ENCODE assay signal across 19 cellular contexts in genomic region chr3:73605388-73605787, GRCh38. TPM values are rescaled to one million over a fixed set of nuclear protein-coding genes. Genes with fewer than 3 reads are reported as not detected.
DNase-seq lines count a peak whose midpoint lies in the region; ATAC-seq and TF ChIP-seq lines count a peak whose summit lies in the region.
"Had no signal": no experiment of that assay in that cellular context is flagged by ENCODE, and none has a peak within 500 bp of the region (broad histone marks: within the 10 kb centered on the region; RNA-seq: fewer than 3 reads in every experiment).

No MANE protein-coding gene starts in this region.

- H3K27ac ChIP-seq in gastrocnemius medialis = peak overlapping the region; percentile 79 to 94 (median 86)
- H3K27ac ChIP-seq: PC-9, testis, VCaP had no signal

- no peaks in the 10 kb centered on the region for H3K27me3 ChIP-seq in adipocyte (replicated peaks; ENCODE audit: control insufficient read depth, insufficient read depth, low read length)
- no peaks in the 10 kb centered on the region for H3K27me3 ChIP-seq in gastrocnemius medialis
- H3K27me3 ChIP-seq: BE2C, ovary, testis had no signal

- H3K4me3 ChIP-seq in AG10803 (ENCODE audit: low read length) (no peak overlapping the region), adipocyte (ENCODE audit: low read length) (no peak overlapping the region), gastrocnemius medialis (no peak overlapping the region)
- H3K4me3 ChIP-seq: GM23338, ovary, PC-9, testis had no signal

- no peak for TF ChIP-seq CTCF in AG10803 (conservative IDR thresholded peaks at IDR 0.05; ENCODE audit: low read length)
- TF ChIP-seq CTCF in gastrocnemius medialis (IDR thresholded peaks at IDR 0.05 in 4 of 5, conservative IDR thresholded peaks at IDR 0.05 in 1 of 5) = no peak

- DNase-seq in AG10803 (ENCODE audit: low read depth) (peak; percentile 96), adipocyte (ENCODE audit: low read depth) (peak; percentile 91), fibroblast of the conjunctiva (ENCODE audit: low read depth) (peak; percentile 88), gastrocnemius medialis (no peak), ureter (ENCODE audit: low spot score) (no peak), NCI-H1092 treated with DMSO at 0.1 percent for 48 hours (lab: John Stamatoyannopoulos, UW) (no peak), medulla oblongata (ENCODE audit: extremely low spot score) (no peak)
- DNase-seq: activated effector memory CD4-positive, alpha-beta T cell treated with Interleukin-2 at 50 U/mL for 16 hours; BE2C; effector memory CD8-positive, alpha-beta T cell; islet precursor cell; NCI-H2029; NCI-H524 treated with DMSO at 0.1 percent for 48 hours; ovary; PC-9; testis had no signal

- no peak for ATAC-seq in gastrocnemius medialis
- no peak for ATAC-seq in HG03095 (IDR thresholded peaks at IDR 0.05; ENCODE audit: unreplicated experiment)
- ATAC-seq: effector memory CD8-positive, alpha-beta T cell had no signal

- no peak overlapping the region for H3K9ac ChIP-seq in adipocyte (ENCODE audit: low read length)

- H3K4me1 ChIP-seq in adipocyte (ENCODE audit: control insufficient read depth, insufficient read depth, low read length) (peaks cover 73% of the 10 kb centered on the region), gastrocnemius medialis (peaks cover 89 to 90% of the 10 kb centered on the region in 2 donors)

- intact Hi-C loops in gastrocnemius medialis (cut with DNase I; ENCODE audit: low total_unique reads) = no loop called here

- in situ Hi-C loops in gastrocnemius medialis (cut with MboI; ENCODE audit: low sequenced_read_pairs in 4 of 4) = loop anchor here in 1 of 4 donors (10.0 kb wide), 1 partner anchor 91 kb away; no protein-coding TSS in a partner anchor

- H3K36me3 ChIP-seq in adipocyte (ENCODE audit: control insufficient read depth, insufficient read depth, low read length, severe bottlenecking) = peaks cover 9% of the 10 kb centered on the region
- H3K36me3 ChIP-seq in gastrocnemius medialis = no peaks in the 10 kb centered on the region
- H3K36me3 ChIP-seq: ovary had no signal

- H3K9me3 ChIP-seq in adipocyte (ENCODE audit: control insufficient read depth, low read length) (no peaks in the 10 kb centered on the region), gastrocnemius medialis (no peaks in the 10 kb centered on the region)
- H3K9me3 ChIP-seq: BE2C, ovary, testis had no signal

- TF ChIP-seq POLR2A in gastrocnemius medialis (IDR thresholded peaks at IDR 0.05) = no peak

RNA-seq across cellular contexts. Expression of gene PDZRN3, which starts 19.4 kb away (rescaled TPM):
- total RNA-seq in gastrocnemius medialis = 10 to 100 TPM in 3 of 4 donors, 1 to 10 TPM in 1; 9.1 to 30.3 (median 24.7) TPM
- 38.3 TPM for total RNA-seq in ureter
- total RNA-seq: PC-9 had no signal

Comparison
In these comparisons a context has a peak if more than half of its experiments do, and no peak if none do; other contexts are left out.
1. DNase-seq: peak in AG10803 (single experiment), adipocyte (single experiment) and fibroblast of the conjunctiva (single experiment); none in gastrocnemius medialis (0 of 2), ureter (single experiment), NCI-H1092 treated with DMSO at 0.1 percent for 48 hours (single experiment) and medulla oblongata (single experiment).